ENCODE assay signal across 1 cellular context in genomic region chr7:134279336-134279735, GRCh38.
TF ChIP-seq lines count a peak whose summit lies in the region.

No MANE protein-coding gene starts in this region.

TF ChIP-seq in HepG2, 621 proteins besides CTCF, POLR2A, EP300 and RAD21 (continued from another document):
- TF ChIP-seq, protein P1, sequence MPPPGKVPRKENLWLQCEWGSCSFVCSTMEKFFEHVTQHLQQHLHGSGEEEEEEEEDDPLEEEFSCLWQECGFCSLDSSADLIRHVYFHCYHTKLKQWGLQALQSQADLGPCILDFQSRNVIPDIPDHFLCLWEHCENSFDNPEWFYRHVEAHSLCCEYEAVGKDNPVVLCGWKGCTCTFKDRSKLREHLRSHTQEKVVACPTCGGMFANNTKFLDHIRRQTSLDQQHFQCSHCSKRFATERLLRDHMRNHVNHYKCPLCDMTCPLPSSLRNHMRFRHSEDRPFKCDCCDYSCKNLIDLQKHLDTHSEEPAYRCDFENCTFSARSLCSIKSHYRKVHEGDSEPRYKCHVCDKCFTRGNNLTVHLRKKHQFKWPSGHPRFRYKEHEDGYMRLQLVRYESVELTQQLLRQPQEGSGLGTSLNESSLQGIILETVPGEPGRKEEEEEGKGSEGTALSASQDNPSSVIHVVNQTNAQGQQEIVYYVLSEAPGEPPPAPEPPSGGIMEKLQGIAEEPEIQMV (CRISPR knock-in tag; IDR thresholded peaks at IDR 0.05; ENCODE audit: low read depth): no peak
- no peak for TF ChIP-seq CHD4 (IDR thresholded peaks at IDR 0.05; ENCODE audit: borderline replicate concordance, low read length)
